20 cellular contexts compared by ENCODE assay signal in the genomic region with DNA sequence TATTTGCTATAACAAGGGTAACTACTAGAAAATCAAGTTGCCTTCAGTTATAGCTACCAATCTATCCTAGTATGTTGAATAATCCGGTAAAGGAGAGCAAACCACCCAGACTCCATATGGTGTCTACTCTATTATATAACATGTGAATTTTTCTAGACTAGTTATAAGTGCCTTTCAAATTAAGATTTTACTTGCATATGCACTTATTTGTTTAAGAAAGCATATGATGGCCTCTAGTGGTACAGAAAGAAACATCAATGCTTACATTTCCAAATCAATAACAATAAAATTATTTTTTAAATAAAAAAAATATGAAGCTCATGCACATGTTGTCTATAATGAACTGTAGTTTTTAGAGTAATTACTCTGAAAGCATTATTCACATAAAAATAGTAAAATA.
A peak's percentile ranks its signal among the peaks of the same experiment; 100 is the strongest.
DNase-seq lines count a peak whose midpoint lies in the region; ATAC-seq, FAIRE-seq and TF ChIP-seq lines count a peak whose summit lies in the region.
"Had no signal": no experiment of that assay in that cellular context is flagged by ENCODE, and none has a peak within 500 bp of the region (broad histone marks: within the 10 kb centered on the region; RNA-seq: fewer than 3 reads in every experiment).

No MANE protein-coding gene starts in this region.

- H3K27ac ChIP-seq in uterus, result no peak overlapping the region
- H3K27ac ChIP-seq: HL-60, right lobe of liver, stomach had no signal

- intact Hi-C loops in uterus (cut with DNase I; ENCODE audit: low total_unique reads), result no loop called here

- no peak for TF ChIP-seq POLR2A in uterus (IDR thresholded peaks at IDR 0.05)

- no peaks in the 10 kb centered on the region for H3K9me3 ChIP-seq in uterus
- H3K9me3 ChIP-seq: right lobe of liver, stomach had no signal

- no peaks in the 10 kb centered on the region for H3K4me1 ChIP-seq in uterus
- H3K4me1 ChIP-seq: right lobe of liver, stomach had no signal

- TF ChIP-seq CTCF in D721Med (IDR thresholded peaks at IDR 0.05; ENCODE audit: insufficient read depth, missing control alignments), result peak; percentile 37
- TF ChIP-seq CTCF in LNCAP (IDR thresholded peaks at IDR 0.05), result peak; percentile 43
- TF ChIP-seq CTCF in uterus (IDR thresholded peaks at IDR 0.05), result no peak
- no peak for TF ChIP-seq CTCF in GM20000 (IDR thresholded peaks at IDR 0.05; ENCODE audit: extremely low read depth, missing control alignments)

- FAIRE-seq in D721Med (lab: Jason Lieb, UNC), result no peak

- H3K4me3 ChIP-seq in uterus, result no peak overlapping the region
- H3K4me3 ChIP-seq: GM23338, right lobe of liver, stomach had no signal

- no peak for DNase-seq in D721Med (ENCODE audit: insufficient read length, low spot score)
- DNase-seq in amniotic stem cell (lab: John Stamatoyannopoulos, UW), result peak; percentile 3
- peak; percentile 2 for DNase-seq in myocyte (ENCODE audit: low read depth)
- DNase-seq in uterus, result no peak
- no peak for DNase-seq in GM20000 (ENCODE audit: low spot score)
- no peak for DNase-seq in KBM-7
- DNase-seq: activated CD8-positive, alpha-beta memory T cell treated with anti-CD3 and anti-CD28 coated beads for 24 hours; activated naive CD8-positive, alpha-beta T cell treated with anti-CD3 and anti-CD28 coated beads, Interleukin-2, amount 10 ng/mL, durations not matched to agents 7 days and 5 days; NCI-H1092; NCI-H2171 treated with DMSO at 0.1 percent for 48 hours; occipital lobe; right lobe of liver; stomach; T-helper 1 cell had no signal

- no peaks in the 10 kb centered on the region for H3K36me3 ChIP-seq in uterus
- H3K36me3 ChIP-seq: right lobe of liver, stomach had no signal

- H3K27me3 ChIP-seq in uterus, result no peaks in the 10 kb centered on the region
- H3K27me3 ChIP-seq: right lobe of liver, stomach had no signal

- in situ Hi-C loops in KBM-7 (cut with MboI; ENCODE audit: low pct_unique_long_range_greater_than_20kb, low sequenced_read_pairs), result no loop called here

- no peak for ATAC-seq in HG02870 (IDR thresholded peaks at IDR 0.05; ENCODE audit: unreplicated experiment)
- ATAC-seq: GM23338, left lobe of liver, right lobe of liver, WTC11 had no signal

Comparison
In these comparisons a context has a peak if more than half of its experiments do, and no peak if none do; other contexts are left out.
1. DNase-seq: peak in amniotic stem cell (single experiment) and myocyte (single experiment); none in D721Med (single experiment), uterus (0 of 2), GM20000 (single experiment) and KBM-7 (single experiment).
2. CTCF ChIP-seq: peak in D721Med (single experiment) and LNCAP (single experiment); none in uterus (0 of 4) and GM20000 (single experiment).